ENCODE assay signal across 12 cellular contexts in the genomic region with DNA sequence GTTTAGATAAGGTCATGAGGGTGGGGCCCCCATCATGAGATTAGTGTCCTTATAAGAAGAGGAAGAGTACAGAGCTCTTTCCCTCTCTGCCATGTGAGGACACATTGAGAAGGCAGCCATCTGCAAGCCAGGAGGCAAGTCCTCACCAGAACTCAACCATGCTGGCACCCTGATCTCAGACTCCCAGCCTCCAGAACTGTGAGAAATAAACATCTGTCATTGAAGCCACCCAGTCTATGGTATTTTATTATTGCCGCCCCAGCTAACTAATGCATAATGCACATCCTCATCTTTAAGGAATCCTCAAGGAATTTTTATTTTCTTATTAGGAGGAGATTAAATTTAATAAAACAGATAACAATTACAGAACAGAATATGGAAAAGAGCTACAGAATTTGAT. TPM values are rescaled to one million over a fixed set of nuclear protein-coding genes. Genes with fewer than 3 reads are reported as not detected.
"Had no signal": no experiment of that assay in that cellular context is flagged by ENCODE, and none has a peak within 500 bp of the region (broad histone marks: within the 10 kb centered on the region; RNA-seq: fewer than 3 reads in every experiment).

No MANE protein-coding gene starts in this region.

- H3K27ac Mint-ChIP-seq: activated naive CD8-positive, alpha-beta T cell treated with anti-CD3 and anti-CD28 coated beads, Interleukin-2, amount 10 ng/mL, durations not matched to agents 7 days and 5 days; effector memory CD8-positive, alpha-beta T cell; naive thymus-derived CD4-positive, alpha-beta T cell; stimulated activated effector memory CD8-positive, alpha-beta T cell treated with anti-CD3 and anti-CD28 coated beads, Interleukin-12 subunit alpha, Interleukin-12 subunit beta, amount 100 ng/mL, for 72 hours had no signal

- H3K9me3 ChIP-seq: gastrocnemius medialis, pancreas had no signal

- H3K36me3 ChIP-seq: gastrocnemius medialis, heart right ventricle, pancreas had no signal

- H3K27ac ChIP-seq: gastrocnemius medialis, pancreas had no signal

- DNase-seq: activated CD4-positive, alpha-beta T cell treated with anti-CD3 and anti-CD28 coated beads, Interleukin-2, amount 50 U/mL, for 1 hour; activated CD8-positive, alpha-beta memory T cell treated with anti-CD3 and anti-CD28 coated beads for 24 hours; activated naive CD8-positive, alpha-beta T cell treated with anti-CD3 and anti-CD28 coated beads, Interleukin-2, amount 10 ng/mL, durations not matched to agents 7 days and 5 days; effector memory CD8-positive, alpha-beta T cell; gastrocnemius medialis; naive thymus-derived CD4-positive, alpha-beta T cell had no signal

- H3K4me1 ChIP-seq: gastrocnemius medialis, pancreas had no signal

- H3K9me3 Mint-ChIP-seq: activated naive CD8-positive, alpha-beta T cell treated with anti-CD3 and anti-CD28 coated beads, Interleukin-2, amount 10 ng/mL, durations not matched to agents 7 days and 5 days; effector memory CD8-positive, alpha-beta T cell; stimulated activated effector memory CD8-positive, alpha-beta T cell treated with anti-CD3 and anti-CD28 coated beads, Interleukin-12 subunit alpha, Interleukin-12 subunit beta, amount 100 ng/mL, for 72 hours had no signal

- H3K36me3 Mint-ChIP-seq: activated naive CD8-positive, alpha-beta T cell treated with anti-CD3 and anti-CD28 coated beads, Interleukin-2, amount 10 ng/mL, durations not matched to agents 7 days and 5 days; naive thymus-derived CD4-positive, alpha-beta T cell; stimulated activated effector memory CD8-positive, alpha-beta T cell treated with anti-CD3 and anti-CD28 coated beads, Interleukin-12 subunit alpha, Interleukin-12 subunit beta, amount 100 ng/mL, for 72 hours had no signal

- H3K4me3 Mint-ChIP-seq: activated naive CD8-positive, alpha-beta T cell treated with anti-CD3 and anti-CD28 coated beads, Interleukin-2, amount 10 ng/mL, durations not matched to agents 7 days and 5 days; effector memory CD8-positive, alpha-beta T cell; naive thymus-derived CD4-positive, alpha-beta T cell; stimulated activated effector memory CD8-positive, alpha-beta T cell treated with anti-CD3 and anti-CD28 coated beads, Interleukin-12 subunit alpha, Interleukin-12 subunit beta, amount 100 ng/mL, for 72 hours had no signal

- H3K27me3 ChIP-seq: pancreas had no signal

- H3K4me3 ChIP-seq: gastrocnemius medialis, heart right ventricle, pancreas had no signal

RNA-seq across cellular contexts. Expression of a gene that starts 19.4 kb away (rescaled TPM):
- total RNA-seq: activated naive CD8-positive, alpha-beta T cell treated with anti-CD3 and anti-CD28 coated beads, Interleukin-2, amount 10 ng/mL, durations not matched to agents 7 days and 5 days; cerebellum; gastrocnemius medialis; left lobe of liver; mononuclear cell; naive thymus-derived CD4-positive, alpha-beta T cell; pancreas had no signal
